In the genomic region with DNA sequence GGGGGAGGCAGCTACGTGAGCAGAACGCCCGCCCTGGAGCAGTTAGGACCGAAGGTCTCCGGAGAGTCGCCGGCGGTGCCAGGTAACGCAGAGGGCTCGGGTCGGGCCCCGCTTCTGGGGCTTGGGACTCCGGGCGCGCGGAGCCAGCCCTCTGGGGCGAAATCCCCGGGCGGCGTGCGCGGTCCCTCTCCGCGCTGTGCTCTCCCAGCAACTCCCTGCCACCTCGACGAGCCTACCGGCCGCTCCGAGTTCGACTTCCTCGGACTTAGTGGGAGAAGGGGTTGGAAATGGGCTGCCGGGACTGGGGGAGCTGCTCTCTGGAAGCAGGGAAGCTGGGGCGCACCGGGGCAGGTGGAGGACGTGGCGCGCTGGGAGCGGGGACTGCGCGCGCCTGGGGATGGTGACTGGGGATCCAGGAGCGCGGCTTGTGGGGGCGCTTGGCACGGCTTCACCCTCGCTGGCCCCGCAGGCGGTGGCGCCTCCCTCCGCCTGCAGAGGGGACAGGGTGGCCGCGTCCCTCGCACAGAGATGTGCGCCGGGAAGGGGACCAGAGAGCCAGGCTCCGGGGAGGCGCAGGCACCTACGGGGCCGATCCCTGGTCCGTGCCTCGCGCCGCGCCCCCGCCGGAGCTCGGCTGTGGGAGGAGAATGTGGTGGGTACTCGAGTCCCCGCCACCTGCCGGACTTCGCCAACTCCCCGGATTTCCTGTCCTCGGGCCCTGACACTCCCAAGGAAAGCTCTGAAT, we compare ENCODE assay signal across 11 cellular contexts. TPM values are rescaled to one million over a fixed set of nuclear protein-coding genes. Genes with fewer than 3 reads are reported as not detected.
DNase-seq lines count a peak whose midpoint lies in the region; ATAC-seq, FAIRE-seq and TF ChIP-seq lines count a peak whose summit lies in the region.
"Had no signal": no experiment of that assay in that cellular context is flagged by ENCODE, and none has a peak within 500 bp of the region (broad histone marks: within the 10 kb centered on the region; RNA-seq: fewer than 3 reads in every experiment).

No MANE protein-coding gene starts in this region.

- H4K8ac ChIP-seq in IMR-90 (ENCODE audit: low read depth in 2 of 2, low read length in 2 of 2), result no peak overlapping the region

- H2BK15ac ChIP-seq in IMR-90 (ENCODE audit: low read depth, low read length), result no peak overlapping the region

- TF ChIP-seq RAD21 in IMR-90 (IDR thresholded peaks at IDR 0.05; ENCODE audit: low read length), result no peak

- TF ChIP-seq POLR2A in IMR-90 (IDR thresholded peaks at IDR 0.05; ENCODE audit: low read depth, low read length), result no peak

- peak overlapping the region; percentile 35 for H3K4me3 Mint-ChIP-seq in stimulated activated effector memory CD8-positive, alpha-beta T cell treated with anti-CD3 and anti-CD28 coated beads, Interleukin-12 subunit alpha, Interleukin-12 subunit beta, amount 100 ng/mL, for 72 hours
- H3K4me3 Mint-ChIP-seq: central memory CD8-positive, alpha-beta T cell; T-helper 17 cell had no signal

- CTCF ChIA-PET in IMR-90 (lab: Yijun Ruan, JAX), result interaction anchor here (1.1 kb wide), 1 partner anchor 13 kb away, joined by 4 read pairs; no protein-coding TSS in a partner anchor
- CTCF ChIA-PET in mammary epithelial cell (lab: Charles Lee; ENCODE audit: low non-redundant PET), result no interaction called here

- H3K4me3 ChIP-seq in IMR-90 (ENCODE audit: insufficient read depth, low read depth, low read length) (no peak overlapping the region), mammary epithelial cell (replicated peaks in 1 of 3; ENCODE audit: insufficient read depth in 1 of 3, low read depth in 2 of 3, low read length in 3 of 3) (no peak overlapping the region)

- H3K4me1 ChIP-seq in IMR-90 (ENCODE audit: control insufficient read depth, insufficient read depth, low read length), result no peaks in the 10 kb centered on the region; the same call in 1 of the 2 replicates
- H3K4me1 ChIP-seq in mammary epithelial cell (ENCODE audit: insufficient read depth, low read length), result peaks cover 5% of the 10 kb centered on the region

- H2AK9ac ChIP-seq in IMR-90 (replicated peaks; ENCODE audit: low read depth, low read length, poor library complexity), result no peak overlapping the region

- H3K9ac ChIP-seq in IMR-90 (ENCODE audit: low read depth, low read length), result no peak overlapping the region
- H3K9ac ChIP-seq in mammary epithelial cell (ENCODE audit: insufficient read depth, low read length), result no peak overlapping the region

- DNase-seq in IMR-90 (no peak), mammary epithelial cell (peak; percentile 5), iPS-NIHi11 (ENCODE audit: low spot score) (peak; percentile 47), RCC 7860 (ENCODE audit: low spot score) (no peak), cerebellar cortex (ENCODE audit: low spot score) (no peak)
- DNase-seq in stimulated activated effector memory CD8-positive, alpha-beta T cell treated with anti-CD3 and anti-CD28 coated beads, Interleukin-12 subunit alpha, Interleukin-12 subunit beta, amount 100 ng/mL, for 72 hours (ENCODE audit: low spot score in 2 of 2), result no peak
- DNase-seq in activated CD8-positive, alpha-beta memory T cell treated with anti-CD3 and anti-CD28 coated beads, Interleukin-2, amount 50 U/mL, for 48 hours, result no peak
- DNase-seq: stimulated activated CD4-positive, alpha-beta T cell treated with anti-CD3 and anti-CD28 coated beads, Interleukin-12 subunit alpha, Interleukin-12 subunit beta, amount 100 ng/mL, for 4 hours; T-helper 17 cell had no signal

- H3K14ac ChIP-seq in IMR-90 (replicated peaks; ENCODE audit: low read depth, low read length), result no peak overlapping the region

- H4K20me1 ChIP-seq in IMR-90 (ENCODE audit: insufficient read depth, low read length), result no peaks in the 10 kb centered on the region
- H4K20me1 ChIP-seq in mammary epithelial cell (ENCODE audit: insufficient read depth, low read length), result no peaks in the 10 kb centered on the region

- no peaks in the 10 kb centered on the region for H3K79me1 ChIP-seq in IMR-90 (ENCODE audit: low read depth in 1 of 2, low read length in 2 of 2)

- H3K23ac ChIP-seq in IMR-90 (ENCODE audit: low read depth, low read length), result no peak overlapping the region

- H3K27ac ChIP-seq in IMR-90 (ENCODE audit: insufficient read depth, low read length) (no peak overlapping the region), mammary epithelial cell (ENCODE audit: insufficient read depth, low read depth, low read length) (no peak overlapping the region)

- H3K9me3 Mint-ChIP-seq in stimulated activated effector memory CD8-positive, alpha-beta T cell treated with anti-CD3 and anti-CD28 coated beads, Interleukin-12 subunit alpha, Interleukin-12 subunit beta, amount 100 ng/mL, for 72 hours, result peaks cover 1% of the 10 kb centered on the region

- no peak for ATAC-seq in IMR-90 (ENCODE audit: low read depth)
- peak; percentile 37 for ATAC-seq in stimulated activated effector memory CD8-positive, alpha-beta T cell treated with anti-CD3 and anti-CD28 coated beads, Interleukin-12 subunit alpha, Interleukin-12 subunit beta, amount 100 ng/mL, for 72 hours
- no peak for ATAC-seq in HG02571 (IDR thresholded peaks at IDR 0.05; ENCODE audit: unreplicated experiment)
- ATAC-seq: T-helper 17 cell had no signal

- peaks cover 35% of the 10 kb centered on the region for H3K27me3 ChIP-seq in IMR-90 (ENCODE audit: control insufficient read depth, insufficient read depth, low read length)
- peaks cover 25% of the 10 kb centered on the region for H3K27me3 ChIP-seq in mammary epithelial cell (ENCODE audit: insufficient read depth, low read length)

- H2BK5ac ChIP-seq in IMR-90 (ENCODE audit: low read depth, low read length, poor library complexity, severe bottlenecking), result no peak overlapping the region

- WGBS in IMR-90 (ENCODE audit: extremely low coverage in 2 of 2, insufficient read length in 1 of 2), 2 experiments, result 0% methylated on average over 8 of the region's 73 CpGs; no CpG with 5 or more reads in 1 of the 2 experiments
- no CpG with 5 or more reads among the region's 73 CpGs for WGBS in mammary epithelial cell (ENCODE audit: low coverage, missing lambda C conversion rate)

- H2AK5ac ChIP-seq in IMR-90 (ENCODE audit: low read depth, low read length), result no peak overlapping the region

- dilution Hi-C loops in IMR-90 (cut with HindIII; ENCODE audit: low sequenced_read_pairs, unreplicated experiment), result no loop called here
- dilution Hi-C loops in mammary epithelial cell (cut with HindIII; ENCODE audit: low sequenced_read_pairs), result no loop called here

- H3K27ac Mint-ChIP-seq in stimulated activated effector memory CD8-positive, alpha-beta T cell treated with anti-CD3 and anti-CD28 coated beads, Interleukin-12 subunit alpha, Interleukin-12 subunit beta, amount 100 ng/mL, for 72 hours, result no peak overlapping the region
- H3K27ac Mint-ChIP-seq: T-helper 17 cell had no signal

- H3K9me1 ChIP-seq in IMR-90 (ENCODE audit: insufficient read depth, low read length), result no peaks in the 10 kb centered on the region

- no peaks in the 10 kb centered on the region for H3K79me2 ChIP-seq in mammary epithelial cell (ENCODE audit: insufficient read depth, low read length)

- BruUV-seq in IMR-90 (replicated peaks; lab: Mats Ljungman, UMichigan), result no TSS peak
- BruUV-seq in mammary epithelial cell (replicated peaks; lab: Mats Ljungman, UMichigan), result no TSS peak

- H3K18ac ChIP-seq in IMR-90 (ENCODE audit: low read depth, low read length), result no peak overlapping the region

- TF ChIP-seq CTCF in IMR-90 (conservative IDR thresholded peaks at IDR 0.05; ENCODE audit: low read depth, low read length) (no peak), mammary epithelial cell (conservative IDR thresholded peaks at IDR 0.05 in 1 of 2, IDR thresholded peaks at IDR 0.05 in 1 of 2; ENCODE audit: extremely low read depth in 1 of 2, insufficient read depth in 1 of 2, low read depth in 1 of 2, low read length in 2 of 2) (no peak)

- intact Hi-C loops in IMR-90 (cut with micrococcal nuclease) (no loop called here), mammary epithelial cell (cut with micrococcal nuclease) (no loop called here)

- no peaks in the 10 kb centered on the region for H3K36me3 ChIP-seq in IMR-90 (ENCODE audit: control insufficient read depth, insufficient read depth, low read length)
- H3K36me3 ChIP-seq in mammary epithelial cell (ENCODE audit: insufficient read depth, low read length), result no peaks in the 10 kb centered on the region

- H4K5ac ChIP-seq in IMR-90 (ENCODE audit: low read depth, low read length), result no peak overlapping the region

- H3K4me2 ChIP-seq in IMR-90 (ENCODE audit: low read depth, low read length) (no peak overlapping the region; the same call in 1 of the 2 replicates), mammary epithelial cell (ENCODE audit: insufficient read depth, low read depth, low read length) (no peak overlapping the region)

- H3K4ac ChIP-seq in IMR-90 (ENCODE audit: low read depth, low read length), result no peak overlapping the region

- H2BK120ac ChIP-seq in IMR-90 (ENCODE audit: low read depth, low read length), result no peak overlapping the region

- FAIRE-seq in RCC 7860 (lab: Jason Lieb, UNC), result no peak

- no peak overlapping the region for H4K91ac ChIP-seq in IMR-90 (ENCODE audit: insufficient read depth, low read depth, low read length)

- in situ Hi-C loops in IMR-90 (cut with MboI; ENCODE audit: low sequenced_read_pairs) (no loop called here), mammary epithelial cell (cut with MboI; ENCODE audit: low sequenced_read_pairs in 2 of 2) (loop anchor here in 1 of 2 donors (25.0 kb wide), 1 partner anchor 803 kb away; no protein-coding TSS in a partner anchor)

- no peak overlapping the region for H2BK20ac ChIP-seq in IMR-90 (ENCODE audit: low read depth, low read length)

- no peak overlapping the region for H3K56ac ChIP-seq in IMR-90 (ENCODE audit: extremely low read depth, insufficient read depth, low read length)

- no peaks in the 10 kb centered on the region for H3K4me1 Mint-ChIP-seq in stimulated activated effector memory CD8-positive, alpha-beta T cell treated with anti-CD3 and anti-CD28 coated beads, Interleukin-12 subunit alpha, Interleukin-12 subunit beta, amount 100 ng/mL, for 72 hours
- H3K4me1 Mint-ChIP-seq: central memory CD8-positive, alpha-beta T cell; T-helper 17 cell had no signal

- H3K9me3 ChIP-seq in IMR-90 (ENCODE audit: control insufficient read depth, insufficient read depth, low read length) (no peaks in the 10 kb centered on the region), mammary epithelial cell (replicated peaks; ENCODE audit: insufficient read depth, low read length) (no peaks in the 10 kb centered on the region)

- no peaks in the 10 kb centered on the region for H3K36me3 Mint-ChIP-seq in stimulated activated effector memory CD8-positive, alpha-beta T cell treated with anti-CD3 and anti-CD28 coated beads, Interleukin-12 subunit alpha, Interleukin-12 subunit beta, amount 100 ng/mL, for 72 hours

- POLR2A ChIA-PET in IMR-90 (lab: Charles Lee; ENCODE audit: unreplicated experiment), result interaction anchor here (0.7 kb wide), 1 partner anchor 381 kb away, joined by 3 read pairs; no protein-coding TSS in a partner anchor

- H2AFZ ChIP-seq in IMR-90 (replicated peaks; ENCODE audit: low read length, poor library complexity) (peak overlapping the region; percentile 17), mammary epithelial cell (ENCODE audit: low read depth, low read length) (peak overlapping the region; percentile 5)

RNA-seq across cellular contexts. Expression of gene CDH20, which starts 0.7 kb away (rescaled TPM):
- not detected in 2 replicates for total RNA-seq in IMR-90 (2012; rRNA removed)
- not detected in 2 replicates for polyA plus RNA-seq in IMR-90 (2012; rRNA removed)
- polyA plus RNA-seq in IMR-90 (2012; cell fraction: cytosol; rRNA removed), result not detected in 2 replicates
- not detected in 2 replicates for polyA plus RNA-seq in IMR-90 (2012; cell fraction: nucleus; rRNA removed; ENCODE audit: low replicate concordance)
- not detected for total RNA-seq in mammary epithelial cell
- polyA plus RNA-seq in mammary epithelial cell, result not detected
- polyA minus RNA-seq in mammary epithelial cell, result not detected

Comparison
In these comparisons a context has a peak if more than half of its experiments do, and no peak if none do; other contexts are left out.
1. DNase-seq: peak in mammary epithelial cell (single experiment) and iPS-NIHi11 (single experiment); none in IMR-90 (single experiment), stimulated activated effector memory CD8-positive, alpha-beta T cell treated with anti-CD3 and anti-CD28 coated beads, Interleukin-12 subunit alpha, Interleukin-12 subunit beta, amount 100 ng/mL, for 72 hours (0 of 2), RCC 7860 (single experiment), cerebellar cortex (single experiment) and activated CD8-positive, alpha-beta memory T cell treated with anti-CD3 and anti-CD28 coated beads, Interleukin-2, amount 50 U/mL, for 48 hours (single experiment).